8 cellular contexts compared by ENCODE assay signal in the genomic region with DNA sequence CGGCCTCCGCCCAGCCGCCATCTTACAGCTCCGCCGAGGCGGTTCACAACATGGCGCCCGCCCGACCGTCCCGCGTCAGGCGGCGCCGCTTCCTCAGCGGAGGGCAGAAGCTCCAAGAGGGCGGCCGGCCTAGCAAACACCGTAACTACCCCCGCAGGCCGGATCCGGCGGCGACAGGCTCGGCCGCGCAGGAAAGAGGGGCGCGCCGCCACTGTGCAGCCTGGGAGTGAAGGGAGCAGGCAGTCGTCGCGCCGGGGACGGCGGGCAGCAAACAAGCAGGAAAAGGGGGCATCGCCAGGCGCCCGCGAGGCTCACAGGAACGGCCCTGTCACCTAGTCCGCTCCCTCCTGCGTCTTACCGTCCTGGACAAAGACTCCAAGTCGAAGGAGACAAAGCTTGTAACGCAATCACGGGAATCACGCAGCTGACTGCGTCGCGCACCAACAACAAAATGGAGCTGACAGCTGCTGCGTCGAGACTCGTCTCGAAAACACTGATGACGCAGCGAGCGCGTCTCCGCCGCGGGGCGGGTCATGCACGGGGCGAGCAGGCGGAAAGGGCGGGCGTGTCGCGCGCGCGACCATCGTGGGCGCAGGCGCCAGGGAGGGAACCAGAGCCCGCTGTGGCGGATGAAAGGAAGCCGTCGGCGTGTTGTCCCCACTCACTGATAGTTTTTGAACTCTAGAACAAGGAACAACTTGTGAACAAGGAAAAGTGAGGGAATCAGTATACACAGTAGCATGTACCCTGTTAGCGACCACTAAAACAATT. TPM values are rescaled to one million over a fixed set of nuclear protein-coding genes. Genes with fewer than 3 reads are reported as not detected.
DNase-seq lines count a peak whose midpoint lies in the region; ATAC-seq and TF ChIP-seq lines count a peak whose summit lies in the region.

CLK1 (minus strand) TSS at position 453 of the 771 bp plus-strand sequence. CDS start 2,796 bp downstream, outside the sequence.

- intact Hi-C loops in activated T-helper 2 cell treated with anti-CD3 and anti-CD28 coated beads, Interferon-gamma antibody, Interleukin-2, Interleukin-4, amounts not matched to agents 10 μg/mL and 5 μg/mL and 100 μg/mL, durations not matched to agents 14 hours and 24 hours and 36 hours (cut with micrococcal nuclease), result loop anchor here (1.0 to 10.0 kb wide), 7 partner anchors 25 to 1400 kb away; partner anchors contain the start of genes NIF3L1, NOP58 and PPIL3
- intact Hi-C loops in natural killer cell (cut with micrococcal nuclease), result loop anchor here (1.0 to 5.0 kb wide), 5 partner anchors 53 to 398 kb away; partner anchors contain the start of genes BZW1, CASP8, CFLAR and SGO2

- no peaks in the 10 kb centered on the region for H3F3A ChIP-seq in Loucy (ENCODE audit: low read depth)

- H2AFZ ChIP-seq in Loucy (ENCODE audit: low read length), result peak within 1 kb of the TSS; percentile 94

- peak within 1 kb of the TSS; percentile 78 for H3K27ac ChIP-seq in RWPE2 (ENCODE audit: poor library complexity, severe bottlenecking)

- H3K9ac ChIP-seq in Loucy (ENCODE audit: low read depth, low read length, poor library complexity, severe bottlenecking), result peak within 1 kb of the TSS; percentile 95

- H3K36me3 ChIP-seq in H7 (replicated peaks; ENCODE audit: control insufficient read depth, insufficient read depth, low read length) (peaks cover 13% of the 10 kb centered on the region), Loucy (ENCODE audit: insufficient read depth, low read length) (peaks cover 26% of the 10 kb centered on the region), RWPE2 (ENCODE audit: low read depth) (peaks cover 47% of the 10 kb centered on the region)

- H3K9me2 ChIP-seq in Loucy (replicated peaks; ENCODE audit: low read depth, low read length), result no peaks in the 10 kb centered on the region

- peak within 1 kb of the TSS; percentile 93 for H3K4me3 Mint-ChIP-seq in activated T-helper 2 cell treated with anti-CD3 and anti-CD28 coated beads, Interferon-gamma antibody, Interleukin-2, Interleukin-4, amounts not matched to agents 10 μg/mL and 5 μg/mL and 100 μg/mL, durations not matched to agents 14 hours and 24 hours and 36 hours (ENCODE audit: low read depth)
- H3K4me3 Mint-ChIP-seq in natural killer cell, result peak within 1 kb of the TSS; percentile 93

- peaks cover 51% of the 10 kb centered on the region for H3K79me2 ChIP-seq in Loucy (ENCODE audit: insufficient read depth, low read length)

- H3K36me3 Mint-ChIP-seq in activated T-helper 2 cell treated with anti-CD3 and anti-CD28 coated beads, Interferon-gamma antibody, Interleukin-2, Interleukin-4, amounts not matched to agents 10 μg/mL and 5 μg/mL and 100 μg/mL, durations not matched to agents 14 hours and 24 hours and 36 hours (ENCODE audit: low read depth), result peaks cover 53% of the 10 kb centered on the region
- H3K36me3 Mint-ChIP-seq in natural killer cell, result peaks cover 34% of the 10 kb centered on the region

- peak within 1 kb of the TSS; percentile 96 for H3K4me3 ChIP-seq in H7 (ENCODE audit: insufficient read depth, low read depth, low read length)
- peak within 1 kb of the TSS; percentile 97 for H3K4me3 ChIP-seq in Loucy (ENCODE audit: low read length, poor library complexity, severe bottlenecking)
- H3K4me3 ChIP-seq in RWPE2 (ENCODE audit: severe bottlenecking), result peak within 1 kb of the TSS; percentile 98
- peak within 1 kb of the TSS; percentile 98 for H3K4me3 ChIP-seq in fibroblast of mammary gland (ENCODE audit: control insufficient read depth, low read depth, low read length)

- H4K20me1 ChIP-seq in Loucy (ENCODE audit: insufficient read depth, low read length, poor library complexity, severe bottlenecking), result peaks cover 44% of the 10 kb centered on the region

- H3K9me3 ChIP-seq in Loucy (ENCODE audit: insufficient read depth, low read depth, low read length), result no peaks in the 10 kb centered on the region
- H3K9me3 ChIP-seq in RWPE2 (ENCODE audit: severe bottlenecking), result no peaks in the 10 kb centered on the region

- H3K4me1 Mint-ChIP-seq in activated T-helper 2 cell treated with anti-CD3 and anti-CD28 coated beads, Interferon-gamma antibody, Interleukin-2, Interleukin-4, amounts not matched to agents 10 μg/mL and 5 μg/mL and 100 μg/mL, durations not matched to agents 14 hours and 24 hours and 36 hours (ENCODE audit: low read depth), result peaks cover 32% of the 10 kb centered on the region
- peaks cover 45 to 58% of the 10 kb centered on the region in 2 donors for H3K4me1 Mint-ChIP-seq in natural killer cell

- peak; percentile 76 for ATAC-seq in RWPE2 (ENCODE audit: low read depth)
- peak; percentile 76 to 92 (median 82) for ATAC-seq in natural killer cell

- no peaks in the 10 kb centered on the region for H3K27me3 ChIP-seq in H7 (ENCODE audit: control insufficient read depth, insufficient read depth, low read length)
- peaks cover 12% of the 10 kb centered on the region for H3K27me3 ChIP-seq in Loucy (ENCODE audit: insufficient read depth, low read length, poor library complexity, severe bottlenecking)
- H3K27me3 ChIP-seq in RWPE2 (ENCODE audit: insufficient read depth, poor library complexity, severe bottlenecking), result no peaks in the 10 kb centered on the region

- peak within 1 kb of the TSS; percentile 94 for H3K27ac Mint-ChIP-seq in activated T-helper 2 cell treated with anti-CD3 and anti-CD28 coated beads, Interferon-gamma antibody, Interleukin-2, Interleukin-4, amounts not matched to agents 10 μg/mL and 5 μg/mL and 100 μg/mL, durations not matched to agents 14 hours and 24 hours and 36 hours
- H3K27ac Mint-ChIP-seq in natural killer cell, result peak within 1 kb of the TSS; percentile 92 to 99

- TF ChIP-seq CTCF in Loucy (conservative IDR thresholded peaks at IDR 0.05; ENCODE audit: low read length) (no peak), RWPE2 (IDR thresholded peaks at IDR 0.05; ENCODE audit: poor library complexity, severe bottlenecking) (no peak), fibroblast of mammary gland (conservative IDR thresholded peaks at IDR 0.05; ENCODE audit: control insufficient read depth, insufficient read depth, low read depth, low read length) (no peak), natural killer cell (IDR thresholded peaks at IDR 0.05) (no peak)

- H3K9me3 Mint-ChIP-seq in activated T-helper 2 cell treated with anti-CD3 and anti-CD28 coated beads, Interferon-gamma antibody, Interleukin-2, Interleukin-4, amounts not matched to agents 10 μg/mL and 5 μg/mL and 100 μg/mL, durations not matched to agents 14 hours and 24 hours and 36 hours, result no peaks in the 10 kb centered on the region
- H3K9me3 Mint-ChIP-seq in natural killer cell, result no peaks in the 10 kb centered on the region

- no peaks in the 10 kb centered on the region for H3K27me3 Mint-ChIP-seq in activated T-helper 2 cell treated with anti-CD3 and anti-CD28 coated beads, Interferon-gamma antibody, Interleukin-2, Interleukin-4, amounts not matched to agents 10 μg/mL and 5 μg/mL and 100 μg/mL, durations not matched to agents 14 hours and 24 hours and 36 hours (ENCODE audit: low read depth)
- no peaks in the 10 kb centered on the region for H3K27me3 Mint-ChIP-seq in natural killer cell (ENCODE audit: low read depth in 2 of 2)

- DNase-seq in EL (peak; percentile 91), H7 (peak; percentile 92), RWPE2 (ENCODE audit: low spot score) (peak; percentile 89), fibroblast of mammary gland (ENCODE audit: low read depth) (peak; percentile 92), natural killer cell (peak; percentile 93)
- DNase-seq in activated T-helper 2 cell treated with anti-CD3 and anti-CD28 coated beads, Interferon-gamma antibody, Interleukin-2, Interleukin-4, amounts not matched to agents 10 μg/mL and 5 μg/mL and 100 μg/mL, durations not matched to agents 14 hours and 24 hours and 36 hours (ENCODE audit: low spot score), result peak; percentile 91
- DNase-seq in stimulated activated naive CD4-positive, alpha-beta T cell (lab: John Stamatoyannopoulos, UW), result peak; percentile 93 to 97 (median 95)

- H3K4me1 ChIP-seq in Loucy (ENCODE audit: insufficient read depth, low read length, poor library complexity, severe bottlenecking), result peaks cover 24% of the 10 kb centered on the region
- peaks cover 13% of the 10 kb centered on the region for H3K4me1 ChIP-seq in RWPE2 (ENCODE audit: insufficient read depth, poor library complexity, severe bottlenecking)

- H3K4me2 ChIP-seq in Loucy (ENCODE audit: low read depth, low read length, poor library complexity, severe bottlenecking), result peak within 1 kb of the TSS; percentile 93

RNA-seq across cellular contexts. Expression of gene CLK1, which starts in this region (rescaled TPM):
- 14.7 and 36.0 TPM in 2 replicates for total RNA-seq in H7 (2014; rRNA removed; shearing (Covaris generic))
- 114 and 122 TPM in 2 replicates for total RNA-seq in activated T-helper 2 cell treated with anti-CD3 and anti-CD28 coated beads, Interferon-gamma antibody, Interleukin-2, Interleukin-4, amounts not matched to agents 10 μg/mL and 5 μg/mL and 100 μg/mL, durations not matched to agents 14 hours and 24 hours and 36 hours
- 1,000 to 10,000 TPM in 2 of 3 donors, 100 to 1,000 TPM in 1; 975 to 1,296 (median 1,070) TPM for total RNA-seq in natural killer cell

Comparison
In these comparisons a context has a peak if more than half of its experiments do, and no peak if none do; other contexts are left out.
1. Peak in every context shown above with its lines: DNase-seq, ATAC-seq, H3K4me3 ChIP-seq and H3K27ac ChIP-seq.